Comparison of ENCODE assay signal across 8 cellular contexts in genomic region chr2:229270551-229271410, GRCh38. TPM values are rescaled to one million over a fixed set of nuclear protein-coding genes. Genes with fewer than 3 reads are reported as not detected.
A peak's percentile ranks its signal among the peaks of the same experiment; 100 is the strongest.
DNase-seq lines count a peak whose midpoint lies in the region; ATAC-seq lines count a peak whose summit lies in the region.

A gene with protein sequence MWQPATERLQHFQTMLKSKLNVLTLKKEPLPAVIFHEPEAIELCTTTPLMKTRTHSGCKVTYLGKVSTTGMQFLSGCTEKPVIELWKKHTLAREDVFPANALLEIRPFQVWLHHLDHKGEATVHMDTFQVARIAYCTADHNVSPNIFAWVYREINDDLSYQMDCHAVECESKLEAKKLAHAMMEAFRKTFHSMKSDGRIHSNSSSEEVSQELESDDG (minus strand): TSS chr2:229271287. CDS start chr2:229271043, 244 bp downstream.

- H3K27ac Mint-ChIP-seq in activated T-helper 17 cell treated with anti-CD3 and anti-CD28 coated beads, Interleukin-2, amount 50 U/mL, for 72 hours = no peak within 1 kb of the TSS
- H3K27ac Mint-ChIP-seq in T-helper 17 cell = no peak within 1 kb of the TSS

- peak within 1 kb of the TSS; percentile 53 to 57 for H3K4me3 ChIP-seq in esophagus (ENCODE audit: low read depth in 1 of 2, low read length in 2 of 2)
- H3K4me3 ChIP-seq in mucosa of stomach (ENCODE audit: low read length) = peak within 1 kb of the TSS; percentile 26

- H3K9ac ChIP-seq in mucosa of stomach (ENCODE audit: low read length) = peak within 1 kb of the TSS; percentile 69

- H3K27ac ChIP-seq in esophagus (ENCODE audit: low read depth in 2 of 2, low read length in 1 of 2) = peak within 1 kb of the TSS; percentile 7 to 27

- DNase-seq in Caki2 (ENCODE audit: low read depth) (peak; percentile 27), NCI-H2196 (lab: John Stamatoyannopoulos, UW; ENCODE audit: unreplicated experiment) (peak; percentile 38), NCI-H2029 (lab: John Stamatoyannopoulos, UW) (no peak), T-helper 17 cell (no peak)
- DNase-seq in activated CD4-positive, CD25-positive, alpha-beta regulatory T cell (lab: John Stamatoyannopoulos, UW) = no peak

- H3K4me3 Mint-ChIP-seq in activated T-helper 17 cell treated with anti-CD3 and anti-CD28 coated beads, Interleukin-2, amount 50 U/mL, for 72 hours = no peak within 1 kb of the TSS
- no peak within 1 kb of the TSS for H3K4me3 Mint-ChIP-seq in T-helper 17 cell

- H3K4me1 ChIP-seq in esophagus (ENCODE audit: control insufficient read depth in 2 of 2, insufficient read depth in 2 of 2, low read length in 1 of 2) (peaks cover 0 to 3% of the 10 kb centered on the region in 2 donors), mucosa of stomach (ENCODE audit: control insufficient read depth, insufficient read depth, low read length) (peaks cover 40% of the 10 kb centered on the region)

- H3K9me3 Mint-ChIP-seq in activated T-helper 17 cell treated with anti-CD3 and anti-CD28 coated beads, Interleukin-2, amount 50 U/mL, for 72 hours = no peaks in the 10 kb centered on the region

- no peak for ATAC-seq in activated T-helper 17 cell treated with anti-CD3 and anti-CD28 coated beads, Interleukin-2, amount 50 U/mL, for 72 hours (replicated peaks)
- ATAC-seq in T-helper 17 cell = no peak

- in situ Hi-C loops in Caki2 (cut with HindIII; ENCODE audit: low pct_unique_long_range_greater_than_20kb, low sequenced_read_pairs) = no loop called here

- H3K27me3 ChIP-seq in esophagus (ENCODE audit: control insufficient read depth in 1 of 2, insufficient read depth in 2 of 2, low read length in 2 of 2) = no peaks in the 10 kb centered on the region
- peaks cover 9% of the 10 kb centered on the region for H3K27me3 ChIP-seq in mucosa of stomach (ENCODE audit: control insufficient read depth, insufficient read depth, low read length)

- H3K27me3 Mint-ChIP-seq in activated T-helper 17 cell treated with anti-CD3 and anti-CD28 coated beads, Interleukin-2, amount 50 U/mL, for 72 hours = peaks cover 36% of the 10 kb centered on the region
- peaks cover 43% of the 10 kb centered on the region for H3K27me3 Mint-ChIP-seq in T-helper 17 cell

- H3K4me1 Mint-ChIP-seq in activated T-helper 17 cell treated with anti-CD3 and anti-CD28 coated beads, Interleukin-2, amount 50 U/mL, for 72 hours = no peaks in the 10 kb centered on the region
- peaks cover 5% of the 10 kb centered on the region for H3K4me1 Mint-ChIP-seq in T-helper 17 cell

- H3K36me3 Mint-ChIP-seq in activated T-helper 17 cell treated with anti-CD3 and anti-CD28 coated beads, Interleukin-2, amount 50 U/mL, for 72 hours (ENCODE audit: low read depth) = no peaks in the 10 kb centered on the region
- H3K36me3 Mint-ChIP-seq in T-helper 17 cell (ENCODE audit: low read depth) = peaks cover 2% of the 10 kb centered on the region

- 3% methylated on average over 48 to 68 of the region's 68 CpGs for WGBS in esophagus, 2 donors

- H3K36me3 ChIP-seq in esophagus (ENCODE audit: control insufficient read depth in 2 of 2, insufficient read depth in 2 of 2, low read length in 1 of 2) (no peaks in the 10 kb centered on the region), mucosa of stomach (ENCODE audit: control insufficient read depth, insufficient read depth, low read length) (no peaks in the 10 kb centered on the region)

- H3K9me3 ChIP-seq in esophagus (ENCODE audit: control insufficient read depth in 2 of 2, insufficient read depth in 1 of 2, low read depth in 1 of 2, low read length in 1 of 2) = no peaks in the 10 kb centered on the region
- no peaks in the 10 kb centered on the region for H3K9me3 ChIP-seq in mucosa of stomach (ENCODE audit: control insufficient read depth, low read length)
- no peaks in the 10 kb centered on the region for H3K9me3 ChIP-seq in T-helper 17 cell (ENCODE audit: control insufficient read depth, low read length, poor library complexity, severe bottlenecking)

RNA-seq across cellular contexts. Expression of the gene that starts here (rescaled TPM):
- total RNA-seq in Caki2 (2014; rRNA removed; shearing (Covaris generic); ENCODE audit: low replicate concordance) = 0.52 and 3.6 TPM in 2 replicates
- polyA plus RNA-seq in esophagus = 1 to 10 TPM; 2.0 to 3.5 TPM
- not detected for total RNA-seq in activated T-helper 17 cell treated with anti-CD3 and anti-CD28 coated beads, Interleukin-2, amount 50 U/mL, for 72 hours
- total RNA-seq in T-helper 17 cell = under 1 TPM; 0.60 to 0.82 TPM

Comparison
In these comparisons a context has a peak if more than half of its experiments do, and no peak if none do; other contexts are left out.
1. DNase-seq: peak in Caki2 (single experiment) and NCI-H2196 (single experiment); none in NCI-H2029 (single experiment), T-helper 17 cell (0 of 3) and activated CD4-positive, CD25-positive, alpha-beta regulatory T cell (0 of 4).